In genomic region chr12:123573870-123574269, GRCh38 we compare ENCODE assay signal across 24 cellular contexts. TPM values are rescaled to one million over a fixed set of nuclear protein-coding genes. Genes with fewer than 3 reads are reported as not detected.
DNase-seq lines count a peak whose midpoint lies in the region; ATAC-seq, FAIRE-seq and TF ChIP-seq lines count a peak whose summit lies in the region.
"Had no signal": no experiment of that assay in that cellular context is flagged by ENCODE, and none has a peak within 500 bp of the region (broad histone marks: within the 10 kb centered on the region; RNA-seq: fewer than 3 reads in every experiment).

No MANE protein-coding gene starts in this region.

- POLR2A ChIA-PET in K562 (lab: Yijun Ruan, JAX) = interaction anchor here (3.0 kb wide), 1 partner anchor 9 kb away, joined by 13 read pairs; no protein-coding TSS in a partner anchor
- POLR2A ChIA-PET in activated CD8-positive, alpha-beta T cell treated with anti-CD3 and anti-CD28 coated beads, Interleukin-2, amount 10 ng/mL, durations not matched to agents 7 days and 5 days (lab: Charles Lee) = interaction anchor here (1.1 kb wide), 1 partner anchor 400 kb away, joined by 3 read pairs; no protein-coding TSS in a partner anchor

- no peak for TF ChIP-seq CTCF in K562 (IDR thresholded peaks at IDR 0.05 in 2 of 3, conservative IDR thresholded peaks at IDR 0.05 in 1 of 3; ENCODE audit: insufficient read depth in 2 of 3, low read depth in 1 of 3, low read length in 3 of 3)

- peaks cover 0 to 3% of the 10 kb centered on the region in 2 experiments; a peak in 1 of 5 replicates for H3K4me1 ChIP-seq in K562 (replicated peaks in 1 of 2; ENCODE audit: control insufficient read depth in 2 of 2, insufficient read depth in 2 of 2, low read length in 2 of 2)
- H3K4me1 ChIP-seq: BE2C had no signal

- H4K20me1 ChIP-seq in K562 (replicated peaks; ENCODE audit: control insufficient read depth, insufficient read depth, low read length) = no peaks in the 10 kb centered on the region

- no peak overlapping the region for H3K4me3 ChIP-seq in K562

- H3K4me2 ChIP-seq in K562 (ENCODE audit: insufficient read depth, low read length) = no peak overlapping the region

- H3K79me2 ChIP-seq in K562 (ENCODE audit: control insufficient read depth, insufficient read depth, low read length) = no peaks in the 10 kb centered on the region

- H2AFZ ChIP-seq in K562 (ENCODE audit: low read depth, low read length) = peak overlapping the region; percentile 28; the same call in 1 of the 2 replicates

- H3K36me3 Mint-ChIP-seq in activated CD8-positive, alpha-beta T cell treated with anti-CD3 and anti-CD28 coated beads, Interleukin-2, amount 10 ng/mL, durations not matched to agents 7 days and 5 days (ENCODE audit: low read depth) = peaks cover 5% of the 10 kb centered on the region
- H3K36me3 Mint-ChIP-seq: IgD-negative memory B cell had no signal

- H3K9ac ChIP-seq in K562 (ENCODE audit: insufficient read depth in 1 of 2, low read depth in 2 of 2, low read length in 2 of 2) = no peak overlapping the region

- H3K4me1 Mint-ChIP-seq in activated CD8-positive, alpha-beta T cell treated with anti-CD3 and anti-CD28 coated beads, Interleukin-2, amount 10 ng/mL, durations not matched to agents 7 days and 5 days (ENCODE audit: low read depth) = peaks cover 7% of the 10 kb centered on the region
- H3K4me1 Mint-ChIP-seq: IgD-negative memory B cell had no signal

- H3K27me3 Mint-ChIP-seq in activated CD8-positive, alpha-beta T cell treated with anti-CD3 and anti-CD28 coated beads, Interleukin-2, amount 10 ng/mL, durations not matched to agents 7 days and 5 days (ENCODE audit: low read depth) = peaks cover 3% of the 10 kb centered on the region

- FAIRE-seq in K562 (lab: Jason Lieb, UNC) = no peak
- FAIRE-seq: GM12892 had no signal

- H3K27ac Mint-ChIP-seq in activated CD8-positive, alpha-beta T cell treated with anti-CD3 and anti-CD28 coated beads, Interleukin-2, amount 10 ng/mL, durations not matched to agents 7 days and 5 days = no peak overlapping the region

- no peaks in the 10 kb centered on the region for H3K27me3 ChIP-seq in K562 (ENCODE audit: control insufficient read depth in 2 of 2, insufficient read depth in 2 of 2, low read length in 2 of 2)
- H3K27me3 ChIP-seq: BE2C had no signal

- 7% methylated on average over 4 of the region's 4 CpGs for WGBS in K562 (ENCODE audit: insufficient coverage, low coverage, missing lambda C conversion rate)

- intact Hi-C loops in K562 (cut with micrococcal nuclease) = no loop called here

- no peak overlapping the region for H3K4me3 Mint-ChIP-seq in activated CD8-positive, alpha-beta T cell treated with anti-CD3 and anti-CD28 coated beads, Interleukin-2, amount 10 ng/mL, durations not matched to agents 7 days and 5 days
- H3K4me3 Mint-ChIP-seq: CD8-positive, alpha-beta memory T cell; IgD-negative memory B cell had no signal

- no peak for TF ChIP-seq EP300 in K562 (IDR thresholded peaks at IDR 0.05; ENCODE audit: low read length)

- no peaks in the 10 kb centered on the region for H3K9me1 ChIP-seq in K562 (ENCODE audit: control insufficient read depth, insufficient read depth, low read length)

- H3K9me3 Mint-ChIP-seq in activated CD8-positive, alpha-beta T cell treated with anti-CD3 and anti-CD28 coated beads, Interleukin-2, amount 10 ng/mL, durations not matched to agents 7 days and 5 days (ENCODE audit: insufficient read depth) = no peaks in the 10 kb centered on the region
- H3K9me3 Mint-ChIP-seq: CD8-positive, alpha-beta memory T cell had no signal

- H3K27ac ChIP-seq in K562 (ENCODE audit: extremely low read depth, low read depth, low read length) = no peak overlapping the region
- H3K27ac ChIP-seq: RWPE1 had no signal

- no peaks in the 10 kb centered on the region for H3K36me3 ChIP-seq in K562 (ENCODE audit: control insufficient read depth, insufficient read depth, low read length)
- H3K36me3 ChIP-seq: BE2C had no signal

- TF ChIP-seq RAD21 in K562 (CRISPR knock-in tag; conservative IDR thresholded peaks at IDR 0.05 in 1 of 2, IDR thresholded peaks at IDR 0.05 in 1 of 2) = no peak

- no peaks in the 10 kb centered on the region for H3K9me3 ChIP-seq in K562 (replicated peaks; ENCODE audit: control insufficient read depth, insufficient read depth, low read depth, low read length)
- H3K9me3 ChIP-seq: BE2C had no signal

- in situ Hi-C loops in K562 (cut with MboI) = no loop called here

- DNase-seq in NCI-H1694 treated with DMSO at 0.1 percent for 48 hours (lab: John Stamatoyannopoulos, UW) (peak; percentile 13), NCI-H1694 (lab: John Stamatoyannopoulos, UW) (no peak), NCI-H2171 (lab: John Stamatoyannopoulos, UW) (peak; percentile 67), K562 (ENCODE audit: extremely low read depth in 1 of 4, low spot score in 3 of 4) (no peak), retina (no peak)
- DNase-seq in activated CD8-positive, alpha-beta T cell treated with anti-CD3 and anti-CD28 coated beads, Interleukin-2, amount 10 ng/mL, durations not matched to agents 7 days and 5 days = no peak
- DNase-seq: 8988T; ACHN; BE2C; CD8-positive, alpha-beta memory T cell; DMS153; DND-41; NCI-H1092; NCI-H1417 treated with DMSO at 0.1 percent for 48 hours; NCI-H2029; NCI-H2227 treated with DMSO at 0.1 percent for 48 hours; NCI-H748 treated with DMSO at 0.1 percent for 48 hours; SHP77; T-helper 1 cell had no signal

- BruUV-seq in K562 (replicated peaks; lab: Mats Ljungman, UMichigan) = no TSS peak

- no peak for ATAC-seq in K562
- no peak for ATAC-seq in activated CD8-positive, alpha-beta T cell treated with anti-CD3 and anti-CD28 coated beads, Interleukin-2, amount 10 ng/mL, durations not matched to agents 7 days and 5 days
- ATAC-seq: HCT116 had no signal

- CTCF ChIA-PET in K562 (lab: Yijun Ruan, JAX; ENCODE audit: low intra/inter-chr PET ratio) = interaction anchor here (0.5 kb wide), 1 partner anchor 26 kb away, joined by 3 read pairs; no protein-coding TSS in a partner anchor
- CTCF ChIA-PET in activated CD8-positive, alpha-beta T cell treated with anti-CD3 and anti-CD28 coated beads, Interleukin-2, amount 10 ng/mL, durations not matched to agents 7 days and 5 days (lab: Charles Lee) = interaction anchor here (1.1 kb wide), 1 partner anchor 8 kb away, joined by 6 read pairs; no protein-coding TSS in a partner anchor

- no peak for TF ChIP-seq POLR2A in K562 (conservative IDR thresholded peaks at IDR 0.05)

RNA-seq across cellular contexts. Expression of gene TMED2, which starts 10.5 kb away (rescaled TPM):
- 108 and 173 TPM in 2 replicates for total RNA-seq in K562 (2011; cell fraction: chromatin; rRNA removed; ENCODE audit: low replicate concordance)
- 129 and 135 TPM in 2 replicates for total RNA-seq in K562 (2011; cell fraction: nucleolus; rRNA removed)
- total RNA-seq in K562 (2011; cell fraction: nucleoplasm; rRNA removed) = 257 and 377 TPM in 2 replicates
- total RNA-seq in K562 (2014; rRNA removed) (121 and 146 TPM in 2 replicates), K562 (2014; rRNA removed; fragmentation: Illumina TruSeq; extraction: Trizol) (190 and 208 TPM in 2 replicates), K562 (2015; rRNA removed; fragmentation: Illumina TruSeq; extraction: Trizol) (192 and 207 TPM in 2 replicates), K562 (2021) (191 and 217 TPM in 2 replicates)
- polyA plus RNA-seq in K562 (2011; rRNA removed) (158 and 206 TPM in 2 replicates), K562 (2014; fragmentation: Illumina TruSeq; extraction: Trizol) (168 and 192 TPM in 2 replicates), K562 (2014; fragmentation: Nextera tagmentation; extraction: Ambion mirVana) (100 to 1,000 TPM; 103 to 114 TPM), K562 (2014; rRNA removed) (142 and 146 TPM in 2 replicates)
- 61.8 and 125 TPM in 2 replicates for polyA plus RNA-seq in K562 (2011; cell fraction: cytosol; rRNA removed)
- 29.3 and 49.1 TPM in 2 replicates for polyA plus RNA-seq in K562 (2011; cell fraction: nucleus; rRNA removed)
- polyA plus RNA-seq in K562 (2012) = 172 and 199 TPM in 2 replicates
- polyA minus RNA-seq in K562 (2011; rRNA and poly(A)+ RNA removed) = 190 and 210 TPM in 2 replicates
- 77.7 and 89.5 TPM in 2 replicates for polyA minus RNA-seq in K562 (2011; cell fraction: cytosol; rRNA and poly(A)+ RNA removed)
- 19.1 and 43.2 TPM in 2 replicates for polyA minus RNA-seq in K562 (2011; cell fraction: nucleus; rRNA and poly(A)+ RNA removed)
- 100 to 1,000 TPM; 151 to 153 TPM for total RNA-seq in activated CD8-positive, alpha-beta T cell treated with anti-CD3 and anti-CD28 coated beads, Interleukin-2, amount 10 ng/mL, durations not matched to agents 7 days and 5 days

RNA-seq across cellular contexts. Expression of gene DDX55, which starts 28.0 kb away (rescaled TPM):
- 212 and 224 TPM in 2 replicates for total RNA-seq in K562 (2011; cell fraction: chromatin; rRNA removed; ENCODE audit: low replicate concordance)
- 110 and 115 TPM in 2 replicates for total RNA-seq in K562 (2011; cell fraction: nucleolus; rRNA removed)
- 141 and 168 TPM in 2 replicates for total RNA-seq in K562 (2011; cell fraction: nucleoplasm; rRNA removed)
- total RNA-seq in K562 (2014; rRNA removed) (51.9 and 55.1 TPM in 2 replicates), K562 (2014; rRNA removed; fragmentation: Illumina TruSeq; extraction: Trizol) (59.6 and 61.6 TPM in 2 replicates), K562 (2015; rRNA removed; fragmentation: Illumina TruSeq; extraction: Trizol) (59.7 and 61.1 TPM in 2 replicates), K562 (2021) (48.6 and 50.1 TPM in 2 replicates)
- polyA plus RNA-seq in K562 (2011; rRNA removed) (55.7 and 60.9 TPM in 2 replicates), K562 (2014; fragmentation: Illumina TruSeq; extraction: Trizol) (54.5 and 62.3 TPM in 2 replicates), K562 (2014; fragmentation: Nextera tagmentation; extraction: Ambion mirVana) (10 to 100 TPM; 10.6 to 15.1 TPM), K562 (2014; rRNA removed) (71.0 and 82.4 TPM in 2 replicates)
- polyA plus RNA-seq in K562 (2011; cell fraction: cytosol; rRNA removed) = 32.9 and 52.1 TPM in 2 replicates
- polyA plus RNA-seq in K562 (2011; cell fraction: nucleus; rRNA removed) = 138 and 154 TPM in 2 replicates
- 29.9 and 34.0 TPM in 2 replicates for polyA plus RNA-seq in K562 (2012)
- 56.9 and 67.2 TPM in 2 replicates for polyA minus RNA-seq in K562 (2011; rRNA and poly(A)+ RNA removed)
- 24.0 and 39.0 TPM in 2 replicates for polyA minus RNA-seq in K562 (2011; cell fraction: cytosol; rRNA and poly(A)+ RNA removed)
- 53.0 and 68.0 TPM in 2 replicates for polyA minus RNA-seq in K562 (2011; cell fraction: nucleus; rRNA and poly(A)+ RNA removed)
- 10 to 100 TPM; 44.7 to 44.8 TPM for total RNA-seq in activated CD8-positive, alpha-beta T cell treated with anti-CD3 and anti-CD28 coated beads, Interleukin-2, amount 10 ng/mL, durations not matched to agents 7 days and 5 days

RNA-seq across cellular contexts. Expression of gene RILPL1, which starts 40.4 kb away (rescaled TPM):
- total RNA-seq in K562 (2011; cell fraction: chromatin; rRNA removed; ENCODE audit: low replicate concordance) = 26.0 and 37.1 TPM in 2 replicates
- total RNA-seq in K562 (2011; cell fraction: nucleolus; rRNA removed) = 16.8 and 21.4 TPM in 2 replicates
- total RNA-seq in K562 (2011; cell fraction: nucleoplasm; rRNA removed) = 23.3 and 34.0 TPM in 2 replicates
- total RNA-seq in K562 (2014; rRNA removed) = 10.0 and 15.2 TPM in 2 replicates
- total RNA-seq in K562 (2014; rRNA removed; fragmentation: Illumina TruSeq; extraction: Trizol) = 2.2 and 3.8 TPM in 2 replicates
- 5.1 and 5.8 TPM in 2 replicates for total RNA-seq in K562 (2015; rRNA removed; fragmentation: Illumina TruSeq; extraction: Trizol)
- total RNA-seq in K562 (2021) = 10.6 and 12.1 TPM in 2 replicates
- 8.6 and 11.7 TPM in 2 replicates for polyA plus RNA-seq in K562 (2011; rRNA removed)
- polyA plus RNA-seq in K562 (2011; cell fraction: cytosol; rRNA removed) = 15.1 and 17.0 TPM in 2 replicates
- 16.2 and 23.6 TPM in 2 replicates for polyA plus RNA-seq in K562 (2011; cell fraction: nucleus; rRNA removed)
- polyA plus RNA-seq in K562 (2012) = 8.3 and 11.4 TPM in 2 replicates
- 7.8 and 8.8 TPM in 2 replicates for polyA plus RNA-seq in K562 (2014; fragmentation: Illumina TruSeq; extraction: Trizol)
- under 1 TPM; 0.25 to 0.36 TPM for polyA plus RNA-seq in K562 (2014; fragmentation: Nextera tagmentation; extraction: Ambion mirVana)
- polyA plus RNA-seq in K562 (2014; rRNA removed) = 9.4 and 9.6 TPM in 2 replicates
- polyA minus RNA-seq in K562 (2011; rRNA and poly(A)+ RNA removed) = 6.4 and 8.2 TPM in 2 replicates
- polyA minus RNA-seq in K562 (2011; cell fraction: cytosol; rRNA and poly(A)+ RNA removed) = 8.4 and 11.6 TPM in 2 replicates
- 7.7 and 9.6 TPM in 2 replicates for polyA minus RNA-seq in K562 (2011; cell fraction: nucleus; rRNA and poly(A)+ RNA removed)
- under 1 TPM; 0.91 to 0.92 TPM for total RNA-seq in activated CD8-positive, alpha-beta T cell treated with anti-CD3 and anti-CD28 coated beads, Interleukin-2, amount 10 ng/mL, durations not matched to agents 7 days and 5 days
- polyA plus RNA-seq: CD14-positive monocyte had no signal

RNA-seq across cellular contexts. Expression of gene EIF2B1, which starts 59.6 kb away (rescaled TPM):
- total RNA-seq in K562 (2011; cell fraction: chromatin; rRNA removed; ENCODE audit: low replicate concordance) = 137 TPM in 2 replicates
- total RNA-seq in K562 (2011; cell fraction: nucleolus; rRNA removed) = 64.9 and 66.7 TPM in 2 replicates
- total RNA-seq in K562 (2011; cell fraction: nucleoplasm; rRNA removed) = 86.4 and 95.9 TPM in 2 replicates
- 127 and 195 TPM in 2 replicates for total RNA-seq in K562 (2014; rRNA removed)
- 65.2 and 72.8 TPM in 2 replicates for total RNA-seq in K562 (2014; rRNA removed; fragmentation: Illumina TruSeq; extraction: Trizol)
- 65.4 and 67.8 TPM in 2 replicates for total RNA-seq in K562 (2015; rRNA removed; fragmentation: Illumina TruSeq; extraction: Trizol)
- total RNA-seq in K562 (2021) = 93.2 and 103 TPM in 2 replicates
- 54.0 and 58.6 TPM in 2 replicates for polyA plus RNA-seq in K562 (2011; rRNA removed)
- polyA plus RNA-seq in K562 (2011; cell fraction: cytosol; rRNA removed) = 26.5 and 38.4 TPM in 2 replicates
- polyA plus RNA-seq in K562 (2011; cell fraction: nucleus; rRNA removed) = 253 and 282 TPM in 2 replicates
- 45.2 and 74.3 TPM in 2 replicates for polyA plus RNA-seq in K562 (2012)
- 99.4 and 117 TPM in 2 replicates for polyA plus RNA-seq in K562 (2014; fragmentation: Illumina TruSeq; extraction: Trizol)
- polyA plus RNA-seq in K562 (2014; fragmentation: Nextera tagmentation; extraction: Ambion mirVana) = 10 to 100 TPM; 35.7 to 43.8 TPM
- polyA plus RNA-seq in K562 (2014; rRNA removed) = 76.8 and 82.4 TPM in 2 replicates
- 24.8 and 25.9 TPM in 2 replicates for polyA minus RNA-seq in K562 (2011; rRNA and poly(A)+ RNA removed)
- 15.8 and 22.4 TPM in 2 replicates for polyA minus RNA-seq in K562 (2011; cell fraction: cytosol; rRNA and poly(A)+ RNA removed)
- polyA minus RNA-seq in K562 (2011; cell fraction: nucleus; rRNA and poly(A)+ RNA removed) = 32.3 and 48.5 TPM in 2 replicates
- 10 to 100 TPM; 70.2 to 73.6 TPM for total RNA-seq in activated CD8-positive, alpha-beta T cell treated with anti-CD3 and anti-CD28 coated beads, Interleukin-2, amount 10 ng/mL, durations not matched to agents 7 days and 5 days

RNA-seq across cellular contexts. Expression of gene GTF2H3, which starts 59.8 kb away (rescaled TPM):
- 56.7 and 106 TPM in 2 replicates for total RNA-seq in K562 (2011; cell fraction: chromatin; rRNA removed; ENCODE audit: low replicate concordance)
- 30.3 and 30.9 TPM in 2 replicates for total RNA-seq in K562 (2011; cell fraction: nucleolus; rRNA removed)
- total RNA-seq in K562 (2011; cell fraction: nucleoplasm; rRNA removed) = 39.7 and 48.8 TPM in 2 replicates
- total RNA-seq in K562 (2014; rRNA removed) (22.7 and 34.2 TPM in 2 replicates), K562 (2014; rRNA removed; fragmentation: Illumina TruSeq; extraction: Trizol) (80.5 and 101 TPM in 2 replicates), K562 (2015; rRNA removed; fragmentation: Illumina TruSeq; extraction: Trizol) (46.0 and 50.9 TPM in 2 replicates), K562 (2021) (49.6 and 54.1 TPM in 2 replicates)
- polyA plus RNA-seq in K562 (2011; rRNA removed) (72.7 and 99.7 TPM in 2 replicates), K562 (2014; fragmentation: Illumina TruSeq; extraction: Trizol) (82.0 and 82.1 TPM in 2 replicates), K562 (2014; fragmentation: Nextera tagmentation; extraction: Ambion mirVana) (10 to 100 TPM; 34.2 to 39.3 TPM), K562 (2014; rRNA removed) (37.9 and 42.6 TPM in 2 replicates)
- polyA plus RNA-seq in K562 (2011; cell fraction: cytosol; rRNA removed) = 32.1 and 62.9 TPM in 2 replicates
- 26.2 and 32.0 TPM in 2 replicates for polyA plus RNA-seq in K562 (2011; cell fraction: nucleus; rRNA removed)
- polyA plus RNA-seq in K562 (2012) = 36.5 and 49.2 TPM in 2 replicates
- polyA minus RNA-seq in K562 (2011; rRNA and poly(A)+ RNA removed) = 142 and 164 TPM in 2 replicates
- polyA minus RNA-seq in K562 (2011; cell fraction: cytosol; rRNA and poly(A)+ RNA removed) = 21.6 and 42.8 TPM in 2 replicates
- 29.4 and 52.6 TPM in 2 replicates for polyA minus RNA-seq in K562 (2011; cell fraction: nucleus; rRNA and poly(A)+ RNA removed)
- total RNA-seq in activated CD8-positive, alpha-beta T cell treated with anti-CD3 and anti-CD28 coated beads, Interleukin-2, amount 10 ng/mL, durations not matched to agents 7 days and 5 days = 10 to 100 TPM; 42.9 to 47.0 TPM

Comparison
In these comparisons a context has a peak if more than half of its experiments do, and no peak if none do; other contexts are left out.
1. DNase-seq: peak in NCI-H1694 treated with DMSO at 0.1 percent for 48 hours (single experiment) and NCI-H2171 (single experiment); none in NCI-H1694 (single experiment), K562 (0 of 4), retina (single experiment) and activated CD8-positive, alpha-beta T cell treated with anti-CD3 and anti-CD28 coated beads, Interleukin-2, amount 10 ng/mL, durations not matched to agents 7 days and 5 days (single experiment).